ENCODE assay signal across 8 cellular contexts in genomic region chr22:41919357-41920224, GRCh38. TPM values are rescaled to one million over a fixed set of nuclear protein-coding genes. Genes with fewer than 3 reads are reported as not detected.
DNase-seq lines count a peak whose midpoint lies in the region; ATAC-seq and TF ChIP-seq lines count a peak whose summit lies in the region.

No MANE protein-coding gene starts in this region.

- H3K9me3 ChIP-seq in BLaER1 treated with 17β-estradiol and CSF1 and Interleukin-3, amounts not matched to agents 10 nM and 100 nM (replicated peaks in 1 of 11): no peaks in the 10 kb centered on the region
- no peaks in the 10 kb centered on the region for H3K9me3 ChIP-seq in osteoblast (ENCODE audit: low read depth, low read length)

- H3K27me3 Mint-ChIP-seq in activated CD8-positive, alpha-beta memory T cell treated with anti-CD3 and anti-CD28 coated beads, Interleukin-2, amount 10 ng/mL, durations not matched to agents 7 days and 5 days: peaks cover 21% of the 10 kb centered on the region
- H3K27me3 Mint-ChIP-seq in chondrocyte (ENCODE audit: low read depth): peaks cover 22% of the 10 kb centered on the region

- H4K20me1 ChIP-seq in BLaER1 treated with 17β-estradiol and CSF1 and Interleukin-3, amounts not matched to agents 10 nM and 100 nM: peaks cover 0 to 90% (median 41%) of the 10 kb centered on the region in 11 experiments; a peak in 18 of 22 replicates
- H4K20me1 ChIP-seq in osteoblast (ENCODE audit: insufficient read depth, low read length): no peaks in the 10 kb centered on the region

- H3K79me2 ChIP-seq in osteoblast (ENCODE audit: insufficient read depth, low read length): no peaks in the 10 kb centered on the region

- H3K27ac Mint-ChIP-seq in activated CD8-positive, alpha-beta memory T cell treated with anti-CD3 and anti-CD28 coated beads, Interleukin-2, amount 10 ng/mL, durations not matched to agents 7 days and 5 days: no peak overlapping the region
- no peak overlapping the region for H3K27ac Mint-ChIP-seq in chondrocyte (ENCODE audit: unreplicated experiment)

- peak overlapping the region; percentile 33 for H3K4me3 Mint-ChIP-seq in activated CD8-positive, alpha-beta memory T cell treated with anti-CD3 and anti-CD28 coated beads, Interleukin-2, amount 10 ng/mL, durations not matched to agents 7 days and 5 days
- H3K4me3 Mint-ChIP-seq in chondrocyte (ENCODE audit: unreplicated experiment): no peak overlapping the region

- H3K4me2 ChIP-seq in BLaER1 treated with 17β-estradiol and CSF1 and Interleukin-3, amounts not matched to agents 10 nM and 100 nM: peak overlapping the region; percentile 89 to 100 (median 97)
- H3K4me2 ChIP-seq in osteoblast (ENCODE audit: insufficient read depth, low read length): peak overlapping the region; percentile 89

- peak overlapping the region; percentile 68 to 88 (median 79) for H3K9ac ChIP-seq in BLaER1 treated with 17β-estradiol and CSF1 and Interleukin-3, amounts not matched to agents 10 nM and 100 nM

- H3K9me3 Mint-ChIP-seq in activated CD8-positive, alpha-beta memory T cell treated with anti-CD3 and anti-CD28 coated beads, Interleukin-2, amount 10 ng/mL, durations not matched to agents 7 days and 5 days (ENCODE audit: low read depth): no peaks in the 10 kb centered on the region
- no peaks in the 10 kb centered on the region for H3K9me3 Mint-ChIP-seq in chondrocyte (ENCODE audit: low read depth)

- ATAC-seq in HG03460 (IDR thresholded peaks at IDR 0.05; ENCODE audit: unreplicated experiment) (peak; percentile 45), foreskin keratinocyte (peak; percentile 40)
- ATAC-seq in activated CD8-positive, alpha-beta memory T cell treated with anti-CD3 and anti-CD28 coated beads, Interleukin-2, amount 10 ng/mL, durations not matched to agents 7 days and 5 days: peak; percentile 54

- peak; percentile 71 for TF ChIP-seq POLR2A in GM19193 (IDR thresholded peaks at IDR 0.05; ENCODE audit: extremely low read depth, insufficient read depth, insufficient read length)

- peak; percentile 60 for DNase-seq in activated CD8-positive, alpha-beta memory T cell treated with anti-CD3 and anti-CD28 coated beads, Interleukin-2, amount 10 ng/mL, durations not matched to agents 7 days and 5 days
- DNase-seq in foreskin keratinocyte (no peak), osteoblast (ENCODE audit: insufficient read length, low spot score, missing footprints) (peak; percentile 97), chondrocyte (ENCODE audit: low spot score) (no peak), NCI-H2196 (lab: John Stamatoyannopoulos, UW; ENCODE audit: unreplicated experiment) (no peak)

- H3K36me3 Mint-ChIP-seq in activated CD8-positive, alpha-beta memory T cell treated with anti-CD3 and anti-CD28 coated beads, Interleukin-2, amount 10 ng/mL, durations not matched to agents 7 days and 5 days: no peaks in the 10 kb centered on the region
- H3K36me3 Mint-ChIP-seq in chondrocyte (ENCODE audit: low read depth): no peaks in the 10 kb centered on the region

- H3K27ac ChIP-seq in BLaER1 treated with 17β-estradiol and CSF1 and Interleukin-3, amounts not matched to agents 10 nM and 100 nM: peak overlapping the region; percentile 54 to 97 (median 88); a peak in 21 of 22 replicates
- H3K27ac ChIP-seq in foreskin keratinocyte: no peak overlapping the region
- H3K27ac ChIP-seq in osteoblast (ENCODE audit: low read depth, low read length): no peak overlapping the region

- peaks cover 42 to 85% (median 80%) of the 10 kb centered on the region in 10 experiments for H3K4me1 ChIP-seq in BLaER1 treated with 17β-estradiol and CSF1 and Interleukin-3, amounts not matched to agents 10 nM and 100 nM
- H3K4me1 ChIP-seq in foreskin keratinocyte (no peaks in the 10 kb centered on the region), osteoblast (ENCODE audit: insufficient read depth, low read length) (peaks cover 10% of the 10 kb centered on the region)

- H3K4me3 ChIP-seq in BLaER1 treated with 17β-estradiol and CSF1 and Interleukin-3, amounts not matched to agents 10 nM and 100 nM: peak overlapping the region; percentile 53 to 69 (median 62)
- peak overlapping the region; percentile 73 for H3K4me3 ChIP-seq in osteoblast (ENCODE audit: insufficient read depth, low read length)

- peaks cover 11% of the 10 kb centered on the region for H3K4me1 Mint-ChIP-seq in activated CD8-positive, alpha-beta memory T cell treated with anti-CD3 and anti-CD28 coated beads, Interleukin-2, amount 10 ng/mL, durations not matched to agents 7 days and 5 days
- peaks cover 8% of the 10 kb centered on the region for H3K4me1 Mint-ChIP-seq in chondrocyte (ENCODE audit: low read depth)

- peaks cover 33 to 38% (median 34%) of the 10 kb centered on the region in 11 experiments for H3K27me3 ChIP-seq in BLaER1 treated with 17β-estradiol and CSF1 and Interleukin-3, amounts not matched to agents 10 nM and 100 nM
- peaks cover 34% of the 10 kb centered on the region for H3K27me3 ChIP-seq in foreskin keratinocyte
- peaks cover 26% of the 10 kb centered on the region for H3K27me3 ChIP-seq in osteoblast (ENCODE audit: insufficient read depth, low read length)

- peak overlapping the region; percentile 82 for H2AFZ ChIP-seq in osteoblast (ENCODE audit: low read length)

- H3K36me3 ChIP-seq in BLaER1 treated with 17β-estradiol and CSF1 and Interleukin-3, amounts not matched to agents 10 nM and 100 nM: peaks cover 0 to 19% (median 11%) of the 10 kb centered on the region in 11 experiments; a peak in 12 of 22 replicates
- H3K36me3 ChIP-seq in osteoblast (ENCODE audit: insufficient read depth, low read length): no peaks in the 10 kb centered on the region

- TF ChIP-seq CTCF in foreskin keratinocyte (conservative IDR thresholded peaks at IDR 0.05): no peak
- no peak for TF ChIP-seq CTCF in osteoblast (IDR thresholded peaks at IDR 0.05; ENCODE audit: extremely low read depth, low read depth, low read length)
- no peak for TF ChIP-seq CTCF in chondrocyte (IDR thresholded peaks at IDR 0.05)

- CTCF ChIA-PET in activated CD8-positive, alpha-beta memory T cell treated with anti-CD3 and anti-CD28 coated beads, Interleukin-2, amount 10 ng/mL, durations not matched to agents 7 days and 5 days (lab: Charles Lee): interaction anchor here (1.3 to 1.9 kb wide), 2 partner anchors 21 to 223 kb away, joined by 5 to 7 read pairs; no protein-coding TSS in a partner anchor

RNA-seq across cellular contexts. Expression of gene SHISA8, which starts 4.7 kb away (rescaled TPM):
- total RNA-seq in activated CD8-positive, alpha-beta memory T cell treated with anti-CD3 and anti-CD28 coated beads, Interleukin-2, amount 10 ng/mL, durations not matched to agents 7 days and 5 days: under 1 TPM; 0.30 to 0.70 TPM
- not detected in 2 replicates for total RNA-seq in foreskin keratinocyte
- polyA plus RNA-seq in foreskin keratinocyte: not detected in 2 replicates
- total RNA-seq in osteoblast: not detected in 2 replicates
- not detected in 3 replicates for total RNA-seq in chondrocyte

RNA-seq across cellular contexts. Expression of gene TNFRSF13C, which starts 7.0 kb away (rescaled TPM):
- 1 to 10 TPM in 1 of 2 experiments, under 1 TPM in 1; 0.89 to 3.1 TPM for total RNA-seq in activated CD8-positive, alpha-beta memory T cell treated with anti-CD3 and anti-CD28 coated beads, Interleukin-2, amount 10 ng/mL, durations not matched to agents 7 days and 5 days
- total RNA-seq in foreskin keratinocyte (0.11 and 0.17 TPM in 2 replicates), osteoblast (under 0.01 TPM in 2 replicates), chondrocyte (0.07 to 0.56 TPM (median 0.21 TPM) in 3 replicates)
- 0.09 and 0.11 TPM in 2 replicates for polyA plus RNA-seq in foreskin keratinocyte

RNA-seq across cellular contexts. Expression of gene CENPM, which starts 27.4 kb away (rescaled TPM):
- total RNA-seq in activated CD8-positive, alpha-beta memory T cell treated with anti-CD3 and anti-CD28 coated beads, Interleukin-2, amount 10 ng/mL, durations not matched to agents 7 days and 5 days: 10 to 100 TPM; 74.0 to 95.8 TPM
- total RNA-seq in foreskin keratinocyte: 29.0 and 33.2 TPM in 2 replicates
- 42.3 and 45.6 TPM in 2 replicates for polyA plus RNA-seq in foreskin keratinocyte
- 1.2 and 1.8 TPM in 2 replicates for total RNA-seq in osteoblast
- total RNA-seq in chondrocyte: 3.3 to 9.3 TPM (median 3.3 TPM) in 3 replicates

RNA-seq across cellular contexts. Expression of gene SEPTIN3, which starts 49.7 kb away (rescaled TPM):
- 1 to 10 TPM; 1.2 TPM for total RNA-seq in activated CD8-positive, alpha-beta memory T cell treated with anti-CD3 and anti-CD28 coated beads, Interleukin-2, amount 10 ng/mL, durations not matched to agents 7 days and 5 days
- total RNA-seq in foreskin keratinocyte: 0.03 and 0.11 TPM in 2 replicates
- 0.06 TPM in 2 replicates for polyA plus RNA-seq in foreskin keratinocyte
- total RNA-seq in osteoblast: 0.29 and 0.36 TPM in 2 replicates
- 0.87 to 0.92 TPM (median 0.92 TPM) in 3 replicates for total RNA-seq in chondrocyte

Comparison
In these comparisons a context has a peak if more than half of its experiments do, and no peak if none do; other contexts are left out.
1. H3K27ac ChIP-seq: peak in BLaER1 treated with 17β-estradiol and CSF1 and Interleukin-3, amounts not matched to agents 10 nM and 100 nM (11 of 11); none in foreskin keratinocyte (single experiment) and osteoblast (single experiment).
2. DNase-seq: peak in activated CD8-positive, alpha-beta memory T cell treated with anti-CD3 and anti-CD28 coated beads, Interleukin-2, amount 10 ng/mL, durations not matched to agents 7 days and 5 days (single experiment) and osteoblast (single experiment); none in foreskin keratinocyte (0 of 2), chondrocyte (single experiment) and NCI-H2196 (single experiment).
3. Peak in every context shown above with its lines, with median percentiles within 50 percentile points of each other: ATAC-seq.